ENCODE assay signal across 16 cellular contexts in genomic region chr3:151434151-151434890, GRCh38. TPM values are rescaled to one million over a fixed set of nuclear protein-coding genes. Genes with fewer than 3 reads are reported as not detected.
DNase-seq lines count a peak whose midpoint lies in the region; ATAC-seq and TF ChIP-seq lines count a peak whose summit lies in the region.
"Had no signal": no experiment of that assay in that cellular context is flagged by ENCODE, and none has a peak within 500 bp of the region (broad histone marks: within the 10 kb centered on the region; RNA-seq: fewer than 3 reads in every experiment).

No MANE protein-coding gene starts in this region.

- no peak for TF ChIP-seq CTCF in osteocyte (IDR thresholded peaks at IDR 0.05)

- H3K27me3 Mint-ChIP-seq in osteocyte (ENCODE audit: unreplicated experiment), result no peaks in the 10 kb centered on the region
- peaks cover 1% of the 10 kb centered on the region for H3K27me3 Mint-ChIP-seq in activated CD4-positive, alpha-beta memory T cell treated with anti-CD3 and anti-CD28 coated beads for 36 hours

- peaks cover 13% of the 10 kb centered on the region for H3K4me1 Mint-ChIP-seq in osteocyte (ENCODE audit: unreplicated experiment)
- H3K4me1 Mint-ChIP-seq in activated CD4-positive, alpha-beta memory T cell treated with anti-CD3 and anti-CD28 coated beads for 36 hours (ENCODE audit: low read depth), result no peaks in the 10 kb centered on the region

- no peak for ATAC-seq in HG02840 (IDR thresholded peaks at IDR 0.05; ENCODE audit: low FRiP score, unreplicated experiment)

- intact Hi-C loops in activated CD4-positive, alpha-beta memory T cell treated with anti-CD3 and anti-CD28 coated beads for 36 hours (cut with micrococcal nuclease), result no loop called here

- POLR2A ChIA-PET in activated CD4-positive, alpha-beta memory T cell treated with anti-CD3 and anti-CD28 coated beads for 36 hours (lab: Charles Lee), result no interaction called here

- H3K27ac ChIP-seq in epithelial cell of prostate, result peak overlapping the region; percentile 58
- H3K27ac ChIP-seq: esophagus muscularis mucosa, KMS-11 had no signal

- DNase-seq in GM04503 (ENCODE audit: low read depth) (peak; percentile 89), NCI-H460 (ENCODE audit: extremely low read depth, low read depth) (peak; percentile 34), epithelial cell of prostate (ENCODE audit: low read depth, low spot score) (peak; percentile 31), osteocyte (ENCODE audit: extremely low spot score, unreplicated experiment) (no peak), C1 segment of cervical spinal cord (lab: John Stamatoyannopoulos, UW) (no peak), NAMALWA (ENCODE audit: low spot score) (no peak)
- DNase-seq in activated CD4-positive, alpha-beta memory T cell treated with anti-CD3 and anti-CD28 coated beads for 36 hours, result no peak
- DNase-seq: activated CD4-positive, alpha-beta T cell treated with anti-CD3 and anti-CD28 coated beads, Interleukin-2, amount 50 U/mL, for 4 hours; NCI-H446; stimulated activated CD4-positive, alpha-beta T cell treated with anti-CD3 and anti-CD28 coated beads, Interleukin-15, amount 100 ng/mL, for 24 hours; stimulated activated naive CD4-positive, alpha-beta T cell treated with Interleukin-2 at 50 U/mL for 16 hours had no signal

- CTCF ChIA-PET in activated CD4-positive, alpha-beta memory T cell treated with anti-CD3 and anti-CD28 coated beads for 36 hours (lab: Charles Lee), result interaction anchor here (1.4 kb wide), 1 partner anchor 206 kb away, joined by 3 read pairs; no protein-coding TSS in a partner anchor

- H3K36me3 Mint-ChIP-seq in osteocyte (ENCODE audit: unreplicated experiment), result no peaks in the 10 kb centered on the region
- H3K36me3 Mint-ChIP-seq in activated CD4-positive, alpha-beta memory T cell treated with anti-CD3 and anti-CD28 coated beads for 36 hours, result peaks cover 2% of the 10 kb centered on the region

- H3K4me3 Mint-ChIP-seq in osteocyte (ENCODE audit: unreplicated experiment), result no peak overlapping the region
- H3K4me3 Mint-ChIP-seq in activated CD4-positive, alpha-beta memory T cell treated with anti-CD3 and anti-CD28 coated beads for 36 hours, result no peak overlapping the region

- peak overlapping the region; percentile 21 for H3K27ac Mint-ChIP-seq in osteocyte (ENCODE audit: unreplicated experiment)
- no peak overlapping the region for H3K27ac Mint-ChIP-seq in activated CD4-positive, alpha-beta memory T cell treated with anti-CD3 and anti-CD28 coated beads for 36 hours

- H3K9me3 Mint-ChIP-seq in osteocyte (ENCODE audit: unreplicated experiment), result no peaks in the 10 kb centered on the region
- H3K9me3 Mint-ChIP-seq in activated CD4-positive, alpha-beta memory T cell treated with anti-CD3 and anti-CD28 coated beads for 36 hours, result no peaks in the 10 kb centered on the region

RNA-seq across cellular contexts. Expression of gene IGSF10, which starts 26.5 kb away (rescaled TPM):
- total RNA-seq in NCI-H460 (2014; rRNA removed; shearing (Covaris generic)), result 0.14 and 0.15 TPM in 2 replicates
- polyA plus RNA-seq in NCI-H460 (2014; cell fraction: nucleus; rRNA removed), result 0.01 and 0.25 TPM in 2 replicates
- 1.2 and 1.4 TPM in 2 replicates for total RNA-seq in osteocyte
- not detected for total RNA-seq in activated CD4-positive, alpha-beta memory T cell treated with anti-CD3 and anti-CD28 coated beads for 36 hours

RNA-seq across cellular contexts. Expression of gene P2RY12, which starts 49.8 kb away (rescaled TPM):
- not detected in 2 replicates for total RNA-seq in NCI-H460 (2014; rRNA removed; shearing (Covaris generic))
- not detected in 2 replicates for polyA plus RNA-seq in NCI-H460 (2014; cell fraction: nucleus; rRNA removed)
- total RNA-seq in osteocyte, result not detected in 2 replicates
- not detected for total RNA-seq in activated CD4-positive, alpha-beta memory T cell treated with anti-CD3 and anti-CD28 coated beads for 36 hours
- total RNA-seq: G401, SK-MEL-5 had no signal

Comparison
In these comparisons a context has a peak if more than half of its experiments do, and no peak if none do; other contexts are left out.
1. DNase-seq: peak in GM04503 (single experiment), NCI-H460 (single experiment) and epithelial cell of prostate (single experiment); none in osteocyte (single experiment), C1 segment of cervical spinal cord (0 of 14), activated CD4-positive, alpha-beta memory T cell treated with anti-CD3 and anti-CD28 coated beads for 36 hours (single experiment) and NAMALWA (single experiment).